Comparison of ENCODE assay signal across 10 cellular contexts in genomic region chr3:169509359-169509758, GRCh38.
DNase-seq lines count a peak whose midpoint lies in the region; ATAC-seq, FAIRE-seq and TF ChIP-seq lines count a peak whose summit lies in the region.
"Had no signal": no experiment of that assay in that cellular context is flagged by ENCODE, and none has a peak within 500 bp of the region (broad histone marks: within the 10 kb centered on the region; RNA-seq: fewer than 3 reads in every experiment).

No MANE protein-coding gene starts in this region.

- H3K4me1 ChIP-seq in endothelial cell of umbilical vein (ENCODE audit: control insufficient read depth, extremely low read depth, insufficient read depth, low read length): peaks cover 25% of the 10 kb centered on the region
- peaks cover 2 to 5% of the 10 kb centered on the region in 2 donors for H3K4me1 ChIP-seq in aorta (ENCODE audit: control insufficient read depth in 1 of 2, insufficient read depth in 2 of 2, low read length in 2 of 2)
- peaks cover 15% of the 10 kb centered on the region for H3K4me1 ChIP-seq in neural progenitor cell

- no TSS peak for BruUV-seq in endothelial cell of umbilical vein (replicated peaks; lab: Mats Ljungman, UMichigan)

- H3K79me2 ChIP-seq in endothelial cell of umbilical vein (ENCODE audit: control insufficient read depth, insufficient read depth, low read length) (no peaks in the 10 kb centered on the region), neural progenitor cell (ENCODE audit: low read depth) (no peaks in the 10 kb centered on the region)

- dilution Hi-C loops in endothelial cell of umbilical vein (cut with MboI; ENCODE audit: extremely low pct_ligation_motif_present, low sequenced_read_pairs): no loop called here

- DNase-seq in endothelial cell of umbilical vein (ENCODE audit: low read depth, low spot score) (peak; percentile 38), RWPE1 (ENCODE audit: low spot score) (no peak), aorta (no peak), neural progenitor cell (ENCODE audit: low spot score) (no peak)
- DNase-seq in activated CD4-positive, alpha-beta T cell treated with anti-CD3 and anti-CD28 coated beads, Interleukin-2, amount 10 ng/mL, durations not matched to agents 24 days and 14 days: no peak
- DNase-seq: activated gamma-delta T cell, NCI-H748 treated with DMSO at 0.1 percent for 48 hours had no signal

- H3K4me3 ChIP-seq in endothelial cell of umbilical vein (replicated peaks in 1 of 3; ENCODE audit: insufficient read depth in 1 of 3, low read depth in 1 of 3, low read length in 3 of 3): no peak overlapping the region
- no peak overlapping the region for H3K4me3 ChIP-seq in aorta (ENCODE audit: low read length in 2 of 2)
- no peak overlapping the region for H3K4me3 ChIP-seq in neural progenitor cell

- no peaks in the 10 kb centered on the region for H3K9me1 ChIP-seq in endothelial cell of umbilical vein (replicated peaks; ENCODE audit: control insufficient read depth, extremely low read depth, insufficient read depth, low read length)

- H3F3A ChIP-seq in neural progenitor cell (ENCODE audit: low read depth): peaks cover 3% of the 10 kb centered on the region

- no peak overlapping the region for H2AFZ ChIP-seq in endothelial cell of umbilical vein (ENCODE audit: low read depth, low read length)
- no peak overlapping the region for H2AFZ ChIP-seq in neural progenitor cell (replicated peaks)

- H3K4me3 Mint-ChIP-seq in activated CD4-positive, alpha-beta T cell treated with anti-CD3 and anti-CD28 coated beads, Interleukin-2, amount 10 ng/mL, durations not matched to agents 24 days and 14 days: no peak overlapping the region
- no peak overlapping the region for H3K4me3 Mint-ChIP-seq in neural progenitor cell

- no peaks in the 10 kb centered on the region for H3K36me3 ChIP-seq in endothelial cell of umbilical vein (ENCODE audit: control insufficient read depth in 2 of 2, extremely low read depth in 1 of 2, insufficient read depth in 2 of 2, low read length in 2 of 2)
- H3K36me3 ChIP-seq in aorta (ENCODE audit: control insufficient read depth in 1 of 2, insufficient read depth in 2 of 2, low read length in 1 of 2): no peaks in the 10 kb centered on the region
- no peaks in the 10 kb centered on the region for H3K36me3 ChIP-seq in neural progenitor cell

- H3K27me3 ChIP-seq in endothelial cell of umbilical vein (ENCODE audit: control insufficient read depth in 2 of 2, insufficient read depth in 2 of 2, low read length in 2 of 2) (no peaks in the 10 kb centered on the region), aorta (ENCODE audit: control insufficient read depth in 1 of 2, insufficient read depth in 2 of 2, low read length in 1 of 2) (no peaks in the 10 kb centered on the region), neural progenitor cell (no peaks in the 10 kb centered on the region)

- H3K9me3 Mint-ChIP-seq in activated CD4-positive, alpha-beta T cell treated with anti-CD3 and anti-CD28 coated beads, Interleukin-2, amount 10 ng/mL, durations not matched to agents 24 days and 14 days: no peaks in the 10 kb centered on the region
- no peaks in the 10 kb centered on the region for H3K9me3 Mint-ChIP-seq in neural progenitor cell

- no peak overlapping the region for H3K27ac Mint-ChIP-seq in activated CD4-positive, alpha-beta T cell treated with anti-CD3 and anti-CD28 coated beads, Interleukin-2, amount 10 ng/mL, durations not matched to agents 24 days and 14 days
- no peak overlapping the region for H3K27ac Mint-ChIP-seq in neural progenitor cell

- H3K4me1 Mint-ChIP-seq in activated CD4-positive, alpha-beta T cell treated with anti-CD3 and anti-CD28 coated beads, Interleukin-2, amount 10 ng/mL, durations not matched to agents 24 days and 14 days: peaks cover 11% of the 10 kb centered on the region
- peaks cover 17% of the 10 kb centered on the region for H3K4me1 Mint-ChIP-seq in neural progenitor cell

- H3K4me2 ChIP-seq in endothelial cell of umbilical vein (ENCODE audit: insufficient read depth, low read length) (no peak overlapping the region), neural progenitor cell (no peak overlapping the region)

- POLR2A ChIA-PET in endothelial cell of umbilical vein (lab: Charles Lee) (interaction anchor here (1.0 kb wide), 1 partner anchor 152 kb away, joined by 3 read pairs; no protein-coding TSS in a partner anchor), RWPE1 (lab: Yijun Ruan, JAX; ENCODE audit: low non-redundant PET) (no interaction called here)

- intact Hi-C loops in endothelial cell of umbilical vein (cut with micrococcal nuclease): loop anchor here (1.0 kb wide), 1 partner anchor 8 kb away; no protein-coding TSS in a partner anchor
- intact Hi-C loops in activated CD4-positive, alpha-beta T cell treated with anti-CD3 and anti-CD28 coated beads, Interleukin-2, amount 10 ng/mL, durations not matched to agents 24 days and 14 days (cut with micrococcal nuclease): no loop called here
- intact Hi-C loops in aorta (cut with DNase I): loop anchor here in 1 of 2 donors (10.0 kb wide), 1 partner anchor 155 kb away; the partner anchor contains the start of gene MECOM

- no peaks in the 10 kb centered on the region for H3K27me3 Mint-ChIP-seq in activated CD4-positive, alpha-beta T cell treated with anti-CD3 and anti-CD28 coated beads, Interleukin-2, amount 10 ng/mL, durations not matched to agents 24 days and 14 days
- H3K27me3 Mint-ChIP-seq in neural progenitor cell (ENCODE audit: insufficient read depth, low read depth): no peaks in the 10 kb centered on the region

- CTCF ChIA-PET in endothelial cell of umbilical vein (lab: Charles Lee): interaction anchor here (0.6 to 1.1 kb wide), 4 partner anchors 11 to 360 kb away, joined by 3 to 4 read pairs (median 3); no protein-coding TSS in a partner anchor
- CTCF ChIA-PET in RWPE1 (lab: Yijun Ruan, JAX): interaction anchor here (0.6 kb wide), 2 partner anchors 48 to 68 kb away, joined by 3 to 5 read pairs; no protein-coding TSS in a partner anchor

- H4K20me1 ChIP-seq in endothelial cell of umbilical vein (replicated peaks; ENCODE audit: control insufficient read depth, extremely low read depth, insufficient read depth, low read length) (no peaks in the 10 kb centered on the region), neural progenitor cell (ENCODE audit: low read depth) (no peaks in the 10 kb centered on the region)

- H3K9me3 ChIP-seq in endothelial cell of umbilical vein (replicated peaks; ENCODE audit: control insufficient read depth, insufficient read depth, low read length) (no peaks in the 10 kb centered on the region), aorta (ENCODE audit: control insufficient read depth, low read length) (no peaks in the 10 kb centered on the region), neural progenitor cell (ENCODE audit: low read depth) (no peaks in the 10 kb centered on the region)

- WGBS in aorta, 2 donors: 93 to 100% methylated on average over 1 of the region's 1 CpG

- H3K9ac ChIP-seq in endothelial cell of umbilical vein (replicated peaks; ENCODE audit: extremely low read depth, insufficient read depth, low read length) (no peak overlapping the region), neural progenitor cell (no peak overlapping the region)

- TF ChIP-seq POLR2A in endothelial cell of umbilical vein (IDR thresholded peaks at IDR 0.05; ENCODE audit: low read depth, low read length): no peak

- H3K36me3 Mint-ChIP-seq in activated CD4-positive, alpha-beta T cell treated with anti-CD3 and anti-CD28 coated beads, Interleukin-2, amount 10 ng/mL, durations not matched to agents 24 days and 14 days (ENCODE audit: low read depth): no peaks in the 10 kb centered on the region
- H3K36me3 Mint-ChIP-seq in neural progenitor cell: peaks cover 3% of the 10 kb centered on the region

- no peak for FAIRE-seq in endothelial cell of umbilical vein (lab: Jason Lieb, UNC)

- peak overlapping the region; percentile 27 for H3K27ac ChIP-seq in endothelial cell of umbilical vein (ENCODE audit: insufficient read depth, low read depth, low read length)
- no peak overlapping the region for H3K27ac ChIP-seq in RWPE1
- no peak overlapping the region for H3K27ac ChIP-seq in aorta (ENCODE audit: low read depth in 1 of 2, low read length in 2 of 2)
- no peak overlapping the region for H3K27ac ChIP-seq in neural progenitor cell

- ATAC-seq in GM18861 (IDR thresholded peaks at IDR 0.05; ENCODE audit: unreplicated experiment) (peak; percentile 86), GM21526 (IDR thresholded peaks at IDR 0.05; ENCODE audit: low FRiP score, unreplicated experiment) (peak; percentile 95), HG03108 (IDR thresholded peaks at IDR 0.05; ENCODE audit: unreplicated experiment) (peak; percentile 91), aorta (ENCODE audit: low FRiP score) (no peak)

- TF ChIP-seq CTCF in endothelial cell of umbilical vein (IDR thresholded peaks at IDR 0.05; ENCODE audit: extremely low read depth in 1 of 2, insufficient read depth in 1 of 2, low read depth in 1 of 2, low read length in 2 of 2) (no peak), RWPE1 (conservative IDR thresholded peaks at IDR 0.05; ENCODE audit: low read depth) (no peak), neural progenitor cell (IDR thresholded peaks at IDR 0.05) (no peak)

TF ChIP-seq in endothelial cell of umbilical vein, 7 proteins besides CTCF, POLR2A, EP300 and RAD21:
- TF ChIP-seq EZH2 (IDR thresholded peaks at IDR 0.05; ENCODE audit: borderline replicate concordance, low read depth, low read length, severe bottlenecking) (no peak), POLR2AphosphoS5 (IDR thresholded peaks at IDR 0.05; ENCODE audit: insufficient read depth, low read depth, low read length) (no peak), FOS (IDR thresholded peaks at IDR 0.05; ENCODE audit: borderline replicate concordance, insufficient read depth, low read length) (no peak), MYC (IDR thresholded peaks at IDR 0.05; ENCODE audit: low read depth, low read length) (no peak), JUN (IDR thresholded peaks at IDR 0.05; ENCODE audit: borderline replicate concordance, insufficient read depth, insufficient read length, low read depth) (no peak), GATA2 (IDR thresholded peaks at IDR 0.05; ENCODE audit: insufficient read depth, insufficient read length, low read depth, low read length) (no peak)
- TF ChIP-seq, protein P1, sequence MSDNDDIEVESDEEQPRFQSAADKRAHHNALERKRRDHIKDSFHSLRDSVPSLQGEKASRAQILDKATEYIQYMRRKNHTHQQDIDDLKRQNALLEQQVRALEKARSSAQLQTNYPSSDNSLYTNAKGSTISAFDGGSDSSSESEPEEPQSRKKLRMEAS (IDR thresholded peaks at IDR 0.05; ENCODE audit: insufficient read depth, insufficient read length): no peak
